8 cellular contexts compared by ENCODE assay signal in the genomic region with DNA sequence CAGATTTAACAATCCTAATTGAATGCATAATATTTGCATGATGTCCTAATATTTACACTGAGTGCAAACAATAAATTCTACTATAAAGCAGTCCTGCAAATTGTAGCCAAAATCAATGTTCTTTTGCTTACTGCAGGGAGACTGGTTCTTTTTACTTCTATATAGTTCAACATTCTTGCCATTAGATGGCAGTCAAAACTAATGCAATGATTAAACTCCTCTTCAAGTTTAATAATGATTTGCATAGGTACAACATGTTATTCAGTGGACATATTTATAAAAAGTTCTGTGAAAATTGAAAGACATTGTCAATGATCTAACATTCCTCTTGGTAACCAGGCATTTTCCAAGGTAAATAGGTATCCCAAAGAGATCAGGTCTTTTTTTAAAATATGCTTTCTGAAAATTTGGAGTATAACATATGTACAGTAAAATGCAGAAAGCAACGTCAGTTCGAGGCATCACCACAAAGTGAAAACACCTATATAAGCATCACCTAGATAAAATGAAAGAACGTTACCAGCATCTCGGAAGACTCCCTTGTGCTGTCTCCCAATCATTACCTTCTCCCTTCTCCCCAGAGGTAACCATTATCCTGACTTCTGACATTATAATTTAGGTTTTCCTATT. TPM values are rescaled to one million over a fixed set of nuclear protein-coding genes. Genes with fewer than 3 reads are reported as not detected.
DNase-seq lines count a peak whose midpoint lies in the region; ATAC-seq and FAIRE-seq lines count a peak whose summit lies in the region.

No MANE protein-coding gene starts in this region.

- H3K4me3 Mint-ChIP-seq in T-helper 17 cell, result no peak overlapping the region

- peak; percentile 86 for FAIRE-seq in frontal cortex (lab: Jason Lieb, UNC)

- peaks cover 6% of the 10 kb centered on the region for H3K4me1 Mint-ChIP-seq in T-helper 17 cell

- ATAC-seq in T-helper 17 cell (peak; percentile 79), sciatic nerve (peak; percentile 66), HG03139 (IDR thresholded peaks at IDR 0.05; ENCODE audit: unreplicated experiment) (no peak)

- intact Hi-C loops in sciatic nerve (cut with DNase I), result loop anchor here (5.0 kb wide), 1 partner anchor 189 kb away; no protein-coding TSS in a partner anchor

- no peaks in the 10 kb centered on the region for H3K9me3 ChIP-seq in T-helper 17 cell (ENCODE audit: control insufficient read depth, low read length, poor library complexity, severe bottlenecking)

- DNase-seq in NOMO-1 treated with DMSO at 0.1 percent for 48 hours (lab: John Stamatoyannopoulos, UW; ENCODE audit: unreplicated experiment), result peak; percentile 48
- no peak for DNase-seq in NOMO-1 treated with dmso at 0.1 percent for 144 hours (lab: John Stamatoyannopoulos, UW; ENCODE audit: unreplicated experiment)
- peak in 2 of 3 experiments; percentile 59 to 70 for DNase-seq in NCI-H1417 (lab: John Stamatoyannopoulos, UW)
- no peak for DNase-seq in T-helper 17 cell
- peak in 1 of 2 donors; percentile 59 for DNase-seq in frontal cortex (ENCODE audit: low spot score in 2 of 2)
- DNase-seq in sciatic nerve (ENCODE audit: low spot score), result no peak
- DNase-seq in stimulated activated CD4-positive, alpha-beta T cell treated with anti-CD3 and anti-CD28 coated beads, Interleukin-1b, Interleukin-23, amount 100 ng/mL, for 48 hours, result no peak

- peaks cover 4% of the 10 kb centered on the region for H3K27me3 Mint-ChIP-seq in T-helper 17 cell

- H3K36me3 Mint-ChIP-seq in T-helper 17 cell (ENCODE audit: low read depth), result no peaks in the 10 kb centered on the region

- H3K27ac Mint-ChIP-seq in T-helper 17 cell, result no peak overlapping the region

RNA-seq across cellular contexts. Expression of gene FNBP1L, which starts 9.8 kb away (rescaled TPM):
- total RNA-seq in T-helper 17 cell (1 to 10 TPM; 3.1 to 4.9 TPM), frontal cortex (254 TPM), sciatic nerve (25.5 TPM)

Comparison
In these comparisons a context has a peak if more than half of its experiments do, and no peak if none do; other contexts are left out.
1. DNase-seq: peak in NOMO-1 treated with DMSO at 0.1 percent for 48 hours (single experiment) and NCI-H1417 (2 of 3); none in NOMO-1 treated with dmso at 0.1 percent for 144 hours (single experiment), T-helper 17 cell (0 of 3), sciatic nerve (single experiment) and stimulated activated CD4-positive, alpha-beta T cell treated with anti-CD3 and anti-CD28 coated beads, Interleukin-1b, Interleukin-23, amount 100 ng/mL, for 48 hours (single experiment).